10 cellular contexts compared by ENCODE assay signal in genomic region chr1:47785561-47786271, GRCh38.
DNase-seq lines count a peak whose midpoint lies in the region; ATAC-seq and TF ChIP-seq lines count a peak whose summit lies in the region.
"Had no signal": no experiment of that assay in that cellular context is flagged by ENCODE, and none has a peak within 500 bp of the region (broad histone marks: within the 10 kb centered on the region; RNA-seq: fewer than 3 reads in every experiment).

No MANE protein-coding gene starts in this region.

- no peaks in the 10 kb centered on the region for H3K27me3 ChIP-seq in H7 (ENCODE audit: control insufficient read depth, insufficient read depth, low read length)

- peak; percentile 84 for DNase-seq in H7
- peak; percentile 20 for DNase-seq in SK-N-DZ (ENCODE audit: low spot score)
- peak; percentile 39 for DNase-seq in glutamatergic neuron
- no peak for DNase-seq in neural crest cell (ENCODE audit: low read depth, low spot score)
- DNase-seq in superior temporal gyrus (ENCODE audit: extremely low spot score): no peak
- no peak for DNase-seq in NCI-H1417 (lab: John Stamatoyannopoulos, UW)
- no peak for DNase-seq in GF-D8 (lab: John Stamatoyannopoulos, UW)
- DNase-seq: foreskin melanocyte, NCI-H446 had no signal

- no peaks in the 10 kb centered on the region for H3K36me3 ChIP-seq in H7 (replicated peaks; ENCODE audit: control insufficient read depth, insufficient read depth, low read length)

- H3K36me3 Mint-ChIP-seq in glutamatergic neuron (ENCODE audit: unreplicated experiment): peaks cover 7% of the 10 kb centered on the region
- no peaks in the 10 kb centered on the region for H3K36me3 Mint-ChIP-seq in neural crest cell (ENCODE audit: low read depth)

- H3K4me1 Mint-ChIP-seq in glutamatergic neuron (ENCODE audit: low read depth, unreplicated experiment) (peaks cover 22% of the 10 kb centered on the region), neural crest cell (no peaks in the 10 kb centered on the region)

- H3K4me3 Mint-ChIP-seq in glutamatergic neuron (ENCODE audit: unreplicated experiment) (no peak overlapping the region), neural crest cell (no peak overlapping the region)

- no peak overlapping the region for H3K4me3 ChIP-seq in H7 (ENCODE audit: insufficient read depth, low read depth, low read length)

- H3K27ac Mint-ChIP-seq in glutamatergic neuron (ENCODE audit: unreplicated experiment) (no peak overlapping the region), neural crest cell (ENCODE audit: unreplicated experiment) (peak overlapping the region; percentile 41)

- no peak for TF ChIP-seq CTCF in glutamatergic neuron (IDR thresholded peaks at IDR 0.05; ENCODE audit: partially characterized antibody, unreplicated experiment)
- TF ChIP-seq CTCF in neural crest cell (conservative IDR thresholded peaks at IDR 0.05): no peak

- no peak for ATAC-seq in GM18517 (IDR thresholded peaks at IDR 0.05; ENCODE audit: unreplicated experiment)

- H3K27me3 Mint-ChIP-seq in glutamatergic neuron (ENCODE audit: unreplicated experiment) (peaks cover 9% of the 10 kb centered on the region), neural crest cell (ENCODE audit: low read depth) (no peaks in the 10 kb centered on the region)

- peaks cover 11% of the 10 kb centered on the region for H3K9me3 Mint-ChIP-seq in glutamatergic neuron (ENCODE audit: unreplicated experiment)
- H3K9me3 Mint-ChIP-seq in neural crest cell: no peaks in the 10 kb centered on the region

Comparison
In these comparisons a context has a peak if more than half of its experiments do, and no peak if none do; other contexts are left out.
1. DNase-seq: peak in H7 (single experiment), SK-N-DZ (single experiment) and glutamatergic neuron (single experiment); none in neural crest cell (single experiment), superior temporal gyrus (single experiment), NCI-H1417 (0 of 3) and GF-D8 (single experiment).